Comparison of ENCODE assay signal across 2 cellular contexts in genomic region chr7:30049173-30049572, GRCh38.
TF ChIP-seq lines count a peak whose summit lies in the region.

No MANE protein-coding gene starts in this region.

TF ChIP-seq in liver, 16 proteins besides CTCF, POLR2A, EP300 and RAD21:
- peak; percentile 71 to 81 for TF ChIP-seq HNF4A (conservative IDR thresholded peaks at IDR 0.05)
- TF ChIP-seq FOXA1 (IDR thresholded peaks at IDR 0.05): no peak
- TF ChIP-seq, protein P1, sequence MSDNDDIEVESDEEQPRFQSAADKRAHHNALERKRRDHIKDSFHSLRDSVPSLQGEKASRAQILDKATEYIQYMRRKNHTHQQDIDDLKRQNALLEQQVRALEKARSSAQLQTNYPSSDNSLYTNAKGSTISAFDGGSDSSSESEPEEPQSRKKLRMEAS (IDR thresholded peaks at IDR 0.05): no peak

TF ChIP-seq in HepG2, 621 proteins besides CTCF, POLR2A, EP300 and RAD21:
- TF ChIP-seq MIER2 (CRISPR knock-in tag; IDR thresholded peaks at IDR 0.05) (no peak), ZNF558 (CRISPR knock-in tag; IDR thresholded peaks at IDR 0.05; ENCODE audit: borderline replicate concordance) (no peak), ZNF816 (CRISPR knock-in tag; IDR thresholded peaks at IDR 0.05; ENCODE audit: borderline replicate concordance) (no peak)
TF ChIP-seq in HepG2: peak in this region for 0.
